In genomic region chr10:3203198-3203597, GRCh38 we compare ENCODE assay signal across 18 cellular contexts.
"Had no signal": no experiment of that assay in that cellular context is flagged by ENCODE, and none has a peak within 500 bp of the region (broad histone marks: within the 10 kb centered on the region; RNA-seq: fewer than 3 reads in every experiment).

No MANE protein-coding gene starts in this region.

- H3K36me3 ChIP-seq: colonic mucosa, esophagus muscularis mucosa, heart left ventricle, pancreas, right atrium auricular region, spleen, upper lobe of left lung had no signal

- H3K4me3 ChIP-seq: colonic mucosa, dorsolateral prefrontal cortex, esophagus muscularis mucosa, heart left ventricle, pancreas, psoas muscle, right atrium auricular region, spleen, upper lobe of left lung had no signal

- ATAC-seq: effector memory CD8-positive, alpha-beta T cell; heart left ventricle; left colon; pancreas; psoas muscle; stimulated activated naive CD8-positive, alpha-beta T cell treated with anti-CD3 and anti-CD28 coated beads, Interleukin-15, Interleukin-2, amounts not matched to agents 100 U/mL and 50 U/mL, for 24 hours had no signal

- H3K9me3 ChIP-seq: colonic mucosa, esophagus muscularis mucosa, heart left ventricle, pancreas, psoas muscle, right atrium auricular region, spleen, upper lobe of left lung had no signal

- DNase-seq: activated B cell treated with CpG ODN at 0.5 μM for 24 hours; activated CD4-positive, alpha-beta T cell treated with anti-CD3 and anti-CD28 coated beads, Interleukin-2, amount 10 ng/mL, durations not matched to agents 24 days and 14 days; aorta; colonic mucosa; dorsolateral prefrontal cortex; effector memory CD8-positive, alpha-beta T cell; heart left ventricle; islet precursor cell; left colon; pancreas; psoas muscle; spleen; stimulated activated CD4-positive, alpha-beta T cell treated with anti-CD3 and anti-CD28 coated beads, Interleukin-4, amount 100 ng/mL, for 24 hours; stimulated activated naive CD8-positive, alpha-beta T cell treated with anti-CD3 and anti-CD28 coated beads, Interleukin-15, Interleukin-2, amounts not matched to agents 100 U/mL and 50 U/mL, for 24 hours; T1000; upper lobe of left lung had no signal

- H3K27me3 ChIP-seq: colonic mucosa, heart left ventricle, right atrium auricular region, upper lobe of left lung had no signal

- H3K27ac ChIP-seq: colonic mucosa, dorsolateral prefrontal cortex, esophagus muscularis mucosa, heart left ventricle, pancreas, psoas muscle, right atrium auricular region, spleen, upper lobe of left lung had no signal

- H3K4me1 ChIP-seq: colonic mucosa, esophagus muscularis mucosa, heart left ventricle, pancreas, psoas muscle, right atrium auricular region, upper lobe of left lung had no signal
